ENCODE assay signal across 30 cellular contexts in genomic region chr7:92417913-92418312, GRCh38. TPM values are rescaled to one million over a fixed set of nuclear protein-coding genes. Genes with fewer than 3 reads are reported as not detected.
DNase-seq lines count a peak whose midpoint lies in the region; ATAC-seq, FAIRE-seq and TF ChIP-seq lines count a peak whose summit lies in the region.
"Had no signal": no experiment of that assay in that cellular context is flagged by ENCODE, and none has a peak within 500 bp of the region (broad histone marks: within the 10 kb centered on the region; RNA-seq: fewer than 3 reads in every experiment).

No MANE protein-coding gene starts in this region.

- 79% methylated on average over 5 of the region's 5 CpGs for WGBS in GM12878 (ENCODE audit: insufficient coverage, insufficient replicate concordance, low lambda C conversion rate, missing lambda C conversion rate)
- no CpG with 5 or more reads among the region's 5 CpGs for WGBS in mesendoderm (ENCODE audit: extremely low coverage, insufficient coverage, low lambda C conversion rate)

- SMC1A ChIA-PET in GM12878 (lab: Charles Lee; ENCODE audit: uncharacterized antibody, unreplicated experiment): interaction anchor here (1.0 to 1.1 kb wide), 3 partner anchors 8 to 588 kb away, joined by 3 to 6 read pairs (median 3); no protein-coding TSS in a partner anchor

- no peaks in the 10 kb centered on the region for H4K20me1 ChIP-seq in Loucy (ENCODE audit: insufficient read depth, low read length, poor library complexity, severe bottlenecking)
- no peaks in the 10 kb centered on the region for H4K20me1 ChIP-seq in GM12878 (ENCODE audit: control insufficient read depth, insufficient read depth)
- H4K20me1 ChIP-seq: BLaER1 treated with 17β-estradiol and CSF1 and Interleukin-3, amounts not matched to agents 10 nM and 100 nM had no signal

- ATAC-seq in GM12878: no peak
- ATAC-seq: A549, left lung, T-cell, upper lobe of right lung had no signal

- peak; percentile 6 for DNase-seq in NCI-H345 (lab: John Stamatoyannopoulos, UW)
- no peak for DNase-seq in NCI-H345 treated with DMSO at 0.1 percent for 48 hours (lab: John Stamatoyannopoulos, UW; ENCODE audit: unreplicated experiment)
- DNase-seq in GM12878 (ENCODE audit: low read depth, low spot score): no peak
- peak; percentile 37 for DNase-seq in mesendoderm
- DNase-seq in activated CD8-positive, alpha-beta memory T cell treated with anti-CD3 and anti-CD28 coated beads, Interleukin-2, amount 50 U/mL, for 4 hours: no peak
- DNase-seq in GM03348 (ENCODE audit: low spot score): no peak
- no peak for DNase-seq in NCI-H1930 (lab: John Stamatoyannopoulos, UW)
- DNase-seq: activated CD4-positive, alpha-beta T cell treated with anti-CD3 and anti-CD28 coated beads for 4 hours; Caco-2; HFFc6; left lung; NCI-H2029; nephron progenitor cell; sigmoid colon; T-cell; upper lobe of right lung had no signal

- H3K4me1 ChIP-seq in Loucy (ENCODE audit: insufficient read depth, low read length, poor library complexity, severe bottlenecking) (peaks cover 9% of the 10 kb centered on the region), GM12878 (ENCODE audit: control insufficient read depth, insufficient read depth, low read length) (no peaks in the 10 kb centered on the region; the same call in 1 of the 2 replicates), mesendoderm (ENCODE audit: control insufficient read depth, low read depth, low read length) (no peaks in the 10 kb centered on the region)
- H3K4me1 ChIP-seq: A549, Caco-2, left lung, sigmoid colon, upper lobe of right lung had no signal

- no peak overlapping the region for H3K56ac ChIP-seq in mesendoderm (ENCODE audit: low read length)

- peak; percentile 61 for TF ChIP-seq CTCF in Loucy (conservative IDR thresholded peaks at IDR 0.05; ENCODE audit: low read length)
- peak in 1 of 3 experiments; percentile 13; a peak in 1 of 6 replicates for TF ChIP-seq CTCF in GM12878 (IDR thresholded peaks at IDR 0.05 in 2 of 3, conservative IDR thresholded peaks at IDR 0.05 in 1 of 3; ENCODE audit: control insufficient read depth in 2 of 3, extremely low read depth in 1 of 3, insufficient read depth in 1 of 3, low read depth in 3 of 3, low read length in 3 of 3)

- H2BK120ac ChIP-seq in mesendoderm (ENCODE audit: low read depth, low read length): no peak overlapping the region

- peak; percentile 22; the same call in 1 of the 2 replicates for TF ChIP-seq RAD21 in GM12878 (IDR thresholded peaks at IDR 0.05; ENCODE audit: insufficient read depth, low read depth, low read length)

- H2AFZ ChIP-seq in Loucy (ENCODE audit: low read length): no peak overlapping the region
- H2AFZ ChIP-seq in GM12878 (ENCODE audit: control insufficient read depth, low read depth, low read length): no peak overlapping the region

- POLR2A ChIA-PET in GM12878 (lab: Charles Lee): no interaction called here

- H4K5ac ChIP-seq in mesendoderm (ENCODE audit: low read length): no peak overlapping the region

- FAIRE-seq in GM12878 (lab: Jason Lieb, UNC): no peak
- FAIRE-seq: endothelial cell of umbilical vein, GM18507 had no signal

- H4K8ac ChIP-seq in mesendoderm (ENCODE audit: low read depth, low read length): no peak overlapping the region

- CTCF ChIA-PET in GM12878 (lab: Yijun Ruan, JAX): interaction anchor here (0.7 kb wide), 1 partner anchor 30 kb away, joined by 4 read pairs; the partner anchor contains the start of gene GATAD1

- H2BK5ac ChIP-seq in mesendoderm (ENCODE audit: low read length): no peak overlapping the region

- RAD21 ChIA-PET in GM12878 (lab: Charles Lee; ENCODE audit: unreplicated experiment): interaction anchor here (1.0 kb wide), 1 partner anchor 239 kb away, joined by 3 read pairs; the partner anchor contains the start of gene LRRD1

- no peak overlapping the region for H3K4me2 ChIP-seq in Loucy (ENCODE audit: low read depth, low read length, poor library complexity, severe bottlenecking)
- no peak overlapping the region for H3K4me2 ChIP-seq in GM12878 (ENCODE audit: control insufficient read depth, insufficient read depth)
- no peak overlapping the region for H3K4me2 ChIP-seq in mesendoderm (ENCODE audit: low read length)
- H3K4me2 ChIP-seq: A549; BLaER1 treated with 17β-estradiol and CSF1 and Interleukin-3, amounts not matched to agents 10 nM and 100 nM; KMS-11 had no signal

- H3K23ac ChIP-seq in mesendoderm (ENCODE audit: low read length): no peak overlapping the region

- no peak for TF ChIP-seq POLR2A in GM12878 (IDR thresholded peaks at IDR 0.05; ENCODE audit: low read depth, low read length)

- no peak overlapping the region for H2AK5ac ChIP-seq in mesendoderm (ENCODE audit: low read length)

- H3K36me3 ChIP-seq in Loucy (ENCODE audit: insufficient read depth, low read length) (no peaks in the 10 kb centered on the region), GM12878 (ENCODE audit: control insufficient read depth in 2 of 2, insufficient read depth in 2 of 2, low read length in 1 of 2) (no peaks in the 10 kb centered on the region), mesendoderm (ENCODE audit: control insufficient read depth, insufficient read depth, low read length) (no peaks in the 10 kb centered on the region)
- H3K36me3 ChIP-seq: BLaER1 treated with 17β-estradiol and CSF1 and Interleukin-3, amounts not matched to agents 10 nM and 100 nM; left lung; sigmoid colon; upper lobe of right lung had no signal

- H3K27me3 ChIP-seq in Loucy (ENCODE audit: insufficient read depth, low read length, poor library complexity, severe bottlenecking): peaks cover 36% of the 10 kb centered on the region
- no peaks in the 10 kb centered on the region for H3K27me3 ChIP-seq in GM12878 (replicated peaks in 1 of 2; ENCODE audit: control insufficient read depth in 2 of 2, insufficient read depth in 2 of 2, low read length in 1 of 2)
- H3K27me3 ChIP-seq in mesendoderm (ENCODE audit: insufficient read depth, low read length, poor library complexity): no peaks in the 10 kb centered on the region
- H3K27me3 ChIP-seq: BLaER1 treated with 17β-estradiol and CSF1 and Interleukin-3, amounts not matched to agents 10 nM and 100 nM; sigmoid colon; upper lobe of right lung had no signal

- H3K79me1 ChIP-seq in mesendoderm (ENCODE audit: low read length): no peaks in the 10 kb centered on the region

- H3K18ac ChIP-seq in mesendoderm (ENCODE audit: low read length): no peak overlapping the region

- BruUV-seq in GM12878 (replicated peaks; lab: Mats Ljungman, UMichigan): no TSS peak

- H3K4me3 ChIP-seq in Loucy (ENCODE audit: low read length, poor library complexity, severe bottlenecking): no peak overlapping the region
- no peak overlapping the region for H3K4me3 ChIP-seq in GM12878
- no peak overlapping the region for H3K4me3 ChIP-seq in mesendoderm (ENCODE audit: low read length)
- H3K4me3 ChIP-seq: A549; BLaER1 treated with 17β-estradiol and CSF1 and Interleukin-3, amounts not matched to agents 10 nM and 100 nM; left lung; sigmoid colon; upper lobe of right lung had no signal

- no peak for TF ChIP-seq EP300 in GM12878 (IDR thresholded peaks at IDR 0.05; ENCODE audit: borderline replicate concordance in 1 of 2, control insufficient read depth in 1 of 2, low read depth in 2 of 2, low read length in 2 of 2)

- H3K9me3 ChIP-seq in Loucy (ENCODE audit: insufficient read depth, low read depth, low read length): no peaks in the 10 kb centered on the region
- no peaks in the 10 kb centered on the region for H3K9me3 ChIP-seq in GM12878 (replicated peaks; ENCODE audit: control insufficient read depth, insufficient read depth, low read length)
- H3K9me3 ChIP-seq: A549; BLaER1 treated with 17β-estradiol and CSF1 and Interleukin-3, amounts not matched to agents 10 nM and 100 nM; Caco-2; left lung; sigmoid colon; upper lobe of right lung had no signal

- no peak overlapping the region for H3K27ac ChIP-seq in GM12878 (ENCODE audit: control insufficient read depth, insufficient read depth)
- H3K27ac ChIP-seq in mesendoderm (ENCODE audit: low read depth, low read length): no peak overlapping the region
- H3K27ac ChIP-seq: A549; BLaER1 treated with 17β-estradiol and CSF1 and Interleukin-3, amounts not matched to agents 10 nM and 100 nM; KMS-11; left lung; sigmoid colon; upper lobe of right lung had no signal

- no peaks in the 10 kb centered on the region for H3K79me2 ChIP-seq in Loucy (ENCODE audit: insufficient read depth, low read length)
- no peaks in the 10 kb centered on the region for H3K79me2 ChIP-seq in GM12878 (ENCODE audit: control insufficient read depth, insufficient read depth, low read length)
- no peaks in the 10 kb centered on the region for H3K79me2 ChIP-seq in mesendoderm (ENCODE audit: control insufficient read depth, insufficient read depth, low read length)

- in situ Hi-C loops in GM12878 (cut with MboI): no loop called here

- no peak overlapping the region for H3K4ac ChIP-seq in mesendoderm (ENCODE audit: low read depth, low read length)

- no peak overlapping the region for H2BK15ac ChIP-seq in mesendoderm (replicated peaks; ENCODE audit: low read depth)

- no peaks in the 10 kb centered on the region for H3F3A ChIP-seq in Loucy (ENCODE audit: low read depth)

- H3K9ac ChIP-seq in Loucy (ENCODE audit: low read depth, low read length, poor library complexity, severe bottlenecking) (no peak overlapping the region), GM12878 (ENCODE audit: control insufficient read depth, insufficient read depth, low read length) (no peak overlapping the region), mesendoderm (ENCODE audit: low read length) (no peak overlapping the region)
- H3K9ac ChIP-seq: BLaER1 treated with 17β-estradiol and CSF1 and Interleukin-3, amounts not matched to agents 10 nM and 100 nM; KMS-11 had no signal

- intact Hi-C loops in GM12878 (cut with micrococcal nuclease; ENCODE audit: unreplicated experiment): no loop called here

- H3K9me2 ChIP-seq in Loucy (replicated peaks; ENCODE audit: low read depth, low read length): no peaks in the 10 kb centered on the region

RNA-seq across cellular contexts. Expression of gene GATAD1, which starts 29.4 kb away (rescaled TPM):
- 164 and 180 TPM in 2 replicates for total RNA-seq in GM12878 (2013; cell fraction: nucleolus; rRNA removed)
- total RNA-seq in GM12878 (2014; rRNA removed): 18.4 and 20.7 TPM in 2 replicates
- total RNA-seq in GM12878 (2014; rRNA removed; fragmentation: Illumina TruSeq; extraction: Trizol): 16.0 and 17.0 TPM in 2 replicates
- 11.9 and 12.4 TPM in 2 replicates for total RNA-seq in GM12878 (2021)
- polyA plus RNA-seq in GM12878 (2011; ENCODE audit: low read depth): 12.4 TPM
- polyA plus RNA-seq in GM12878 (2011; rRNA removed): 45.2 and 52.2 TPM in 2 replicates
- polyA plus RNA-seq in GM12878 (2011; cell fraction: cytosol; rRNA removed): 21.9 and 26.1 TPM in 2 replicates
- polyA plus RNA-seq in GM12878 (2011; cell fraction: nucleus; rRNA removed): 23.8 and 25.3 TPM in 2 replicates
- 15.6 and 17.4 TPM in 2 replicates for polyA plus RNA-seq in GM12878 (2012)
- 19.8 and 25.5 TPM in 2 replicates for polyA plus RNA-seq in GM12878 (2014; fragmentation: Illumina TruSeq; extraction: Trizol)
- 1 to 10 TPM; 5.5 to 6.6 TPM for polyA plus RNA-seq in GM12878 (2014; fragmentation: Nextera tagmentation; extraction: Ambion mirVana)
- polyA plus RNA-seq in GM12878 (2014; rRNA removed): 15.9 and 18.7 TPM in 2 replicates
- 1 to 10 TPM; 8.9 to 9.1 TPM for polyA plus RNA-seq in GM12878 (2016; fragmentation: Nextera tagmentation; extraction: Ambion mirVana)
- polyA minus RNA-seq in GM12878 (2011; rRNA and poly(A)+ RNA removed): 18.8 and 25.2 TPM in 2 replicates
- 8.6 and 8.8 TPM in 2 replicates for polyA minus RNA-seq in GM12878 (2011; cell fraction: cytosol; rRNA and poly(A)+ RNA removed)
- polyA minus RNA-seq in GM12878 (2011; cell fraction: nucleus; rRNA and poly(A)+ RNA removed): 38.9 and 49.8 TPM in 2 replicates
- 26.9 TPM for polyA plus RNA-seq in mesendoderm (2013, experiment 1 of 2)
- 27.0 TPM for polyA plus RNA-seq in mesendoderm (2013, experiment 2 of 2)

RNA-seq across cellular contexts. Expression of gene ERVW-1, which starts 59.8 kb away (rescaled TPM):
- not detected in 2 replicates for total RNA-seq in GM12878 (2013; cell fraction: nucleolus; rRNA removed)
- total RNA-seq in GM12878 (2014; rRNA removed) (not detected in 2 replicates), GM12878 (2014; rRNA removed; fragmentation: Illumina TruSeq; extraction: Trizol) (not detected in 2 replicates), GM12878 (2021) (not detected in 2 replicates)
- not detected for polyA plus RNA-seq in GM12878 (2011; ENCODE audit: low read depth)
- polyA plus RNA-seq in GM12878 (2011; rRNA removed) (not detected in 2 replicates), GM12878 (2014; fragmentation: Illumina TruSeq; extraction: Trizol) (not detected in 2 replicates), GM12878 (2014; fragmentation: Nextera tagmentation; extraction: Ambion mirVana) (not detected), GM12878 (2014; rRNA removed) (not detected in 2 replicates), GM12878 (2016; fragmentation: Nextera tagmentation; extraction: Ambion mirVana) (under 1 TPM in 1 of 2 experiments, not detected in 1; 0.05 TPM)
- polyA plus RNA-seq in GM12878 (2011; cell fraction: cytosol; rRNA removed): not detected in 2 replicates
- not detected in 2 replicates for polyA plus RNA-seq in GM12878 (2011; cell fraction: nucleus; rRNA removed)
- 0.21 and 0.39 TPM in 2 replicates for polyA plus RNA-seq in GM12878 (2012)
- not detected in 2 replicates for polyA minus RNA-seq in GM12878 (2011; rRNA and poly(A)+ RNA removed)
- not detected in 2 replicates for polyA minus RNA-seq in GM12878 (2011; cell fraction: cytosol; rRNA and poly(A)+ RNA removed)
- not detected in 2 replicates for polyA minus RNA-seq in GM12878 (2011; cell fraction: nucleus; rRNA and poly(A)+ RNA removed)
- polyA plus RNA-seq in mesendoderm (2013, experiment 1 of 2): 1.00 TPM
- 1.0 TPM for polyA plus RNA-seq in mesendoderm (2013, experiment 2 of 2)
- total RNA-seq: activated T-helper 1 cell treated with anti-CD3 and anti-CD28 coated beads, Interleukin-12 subunit alpha, Interleukin-12 subunit beta, Interleukin-2, Interleukin-4 antibody, amounts not matched to agents 30 ng/mL and 10 ng/mL and 1 ng/mL, durations not matched to agents 14 hours and 24 hours and 36 hours; Caco-2; cardiac septum; dermis microvascular lymphatic vessel endothelial cell; endothelial cell of umbilical vein; G401; HFFc6; HT1080; left lung; mononuclear cell; NCI-H460; sigmoid colon; subcutaneous adipose tissue; upper lobe of right lung had no signal
- polyA plus RNA-seq: A549, endothelial cell of umbilical vein had no signal

Comparison
In these comparisons a context has a peak if more than half of its experiments do, and no peak if none do; other contexts are left out.
1. DNase-seq: peak in NCI-H345 (single experiment) and mesendoderm (single experiment); none in NCI-H345 treated with DMSO at 0.1 percent for 48 hours (single experiment), GM12878 (single experiment), activated CD8-positive, alpha-beta memory T cell treated with anti-CD3 and anti-CD28 coated beads, Interleukin-2, amount 50 U/mL, for 4 hours (single experiment), GM03348 (single experiment) and NCI-H1930 (0 of 2).